34 cellular contexts compared by ENCODE assay signal in the genomic region with DNA sequence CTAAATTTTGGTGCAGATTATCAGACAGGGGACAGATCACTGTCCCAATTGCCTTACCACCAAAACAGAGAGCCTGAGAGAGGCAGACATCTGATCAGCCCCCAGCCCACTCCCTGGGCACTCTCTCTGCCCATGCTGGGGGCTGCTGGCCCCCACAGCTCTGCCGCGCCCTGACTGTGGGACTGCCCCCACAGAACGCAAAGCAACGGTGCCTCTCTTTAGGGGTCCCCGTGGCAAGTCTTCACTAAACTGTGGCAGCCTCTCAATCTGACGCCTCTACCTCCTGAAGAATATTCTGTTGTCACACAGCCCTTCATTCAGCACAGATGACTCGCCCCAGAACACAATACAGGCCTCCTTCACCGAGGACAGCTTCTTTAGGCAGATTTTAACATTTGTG.
"Had no signal": no experiment of that assay in that cellular context is flagged by ENCODE, and none has a peak within 500 bp of the region (broad histone marks: within the 10 kb centered on the region; RNA-seq: fewer than 3 reads in every experiment).

No MANE protein-coding gene starts in this region.

- H3K4me3 ChIP-seq: PC-9 had no signal

- H2AFZ ChIP-seq: PC-9 had no signal

- H3K4me2 ChIP-seq: PC-9 had no signal

- FAIRE-seq: RCC 7860 had no signal

- H3K9me3 Mint-ChIP-seq: activated CD4-positive, alpha-beta memory T cell treated with anti-CD3 and anti-CD28 coated beads, Interleukin-2, amount 10 ng/mL, durations not matched to agents 7 days and 5 days; activated naive CD4-positive, alpha-beta T cell treated with anti-CD3 and anti-CD28 coated beads, Interleukin-2, amount 10 ng/mL, durations not matched to agents 7 days and 5 days; activated naive CD8-positive, alpha-beta T cell treated with anti-CD3 and anti-CD28 coated beads, Interleukin-2, amount 50 U/mL, for 24 hours; activated T-helper 2 cell treated with anti-CD3 and anti-CD28 coated beads, Interferon-gamma antibody, Interleukin-2, Interleukin-4, amounts not matched to agents 10 μg/mL and 5 μg/mL and 100 μg/mL, durations not matched to agents 14 hours and 24 hours and 36 hours had no signal

- DNase-seq: activated CD4-positive, alpha-beta memory T cell treated with anti-CD3 and anti-CD28 coated beads, Interleukin-2, amount 10 ng/mL, durations not matched to agents 7 days and 5 days; activated CD4-positive, alpha-beta T cell treated with anti-CD3 and anti-CD28 coated beads for 1 hour; activated CD4-positive, alpha-beta T cell treated with anti-CD3 and anti-CD28 coated beads for 48 hours; activated CD4-positive, CD25-positive, alpha-beta regulatory T cell; activated CD8-positive, alpha-beta memory T cell treated with anti-CD3 and anti-CD28 coated beads for 24 hours; activated CD8-positive, alpha-beta memory T cell treated with anti-CD3 and anti-CD28 coated beads, Interleukin-2, amount 10 ng/mL, durations not matched to agents 7 days and 5 days; activated naive CD4-positive, alpha-beta T cell treated with anti-CD3 and anti-CD28 coated beads, Interleukin-2, amount 10 ng/mL, durations not matched to agents 7 days and 5 days; activated naive CD8-positive, alpha-beta T cell treated with anti-CD3 and anti-CD28 coated beads, Interleukin-2, amount 50 U/mL, for 24 hours; activated T-cell treated with anti-CD3 and anti-CD28 coated beads, Interleukin-2, amount 50 U/mL, for 1 hour; anterior cingulate cortex; brain microvascular endothelial cell; central memory CD4-positive, alpha-beta T cell; Karpas-422; KBM-7; NCI-H1105; NCI-H1417 treated with DMSO at 0.1 percent for 48 hours; NCI-H1694; NCI-H1930; NCI-H2081 treated with DMSO at 0.1 percent for 48 hours; NCI-H345; NCI-H526; NCI-H748 treated with DMSO at 0.1 percent for 48 hours; NK-92 treated with Interleukin-12 subunit alpha and Interleukin-12 subunit beta, amount 100 ng/mL, for 24 hours; SIG-M5; SW 1271; T-helper 1 cell; T-helper 2 cell; T-helper 9 cell; WERI-Rb-1 had no signal

- H3K27me3 Mint-ChIP-seq: activated naive CD8-positive, alpha-beta T cell had no signal

- H3K4me3 Mint-ChIP-seq: activated CD4-positive, alpha-beta memory T cell treated with anti-CD3 and anti-CD28 coated beads, Interleukin-2, amount 10 ng/mL, durations not matched to agents 7 days and 5 days; activated CD8-positive, alpha-beta memory T cell treated with anti-CD3 and anti-CD28 coated beads, Interleukin-2, amount 10 ng/mL, durations not matched to agents 7 days and 5 days; activated naive CD4-positive, alpha-beta T cell treated with anti-CD3 and anti-CD28 coated beads, Interleukin-2, amount 10 ng/mL, durations not matched to agents 7 days and 5 days; activated naive CD8-positive, alpha-beta T cell; activated naive CD8-positive, alpha-beta T cell treated with anti-CD3 and anti-CD28 coated beads, Interleukin-2, amount 50 U/mL, for 24 hours had no signal

- H3K27ac ChIP-seq: brain microvascular endothelial cell, PC-9, RWPE1, WERI-Rb-1 had no signal

- H3K36me3 Mint-ChIP-seq: activated CD8-positive, alpha-beta memory T cell treated with anti-CD3 and anti-CD28 coated beads, Interleukin-2, amount 10 ng/mL, durations not matched to agents 7 days and 5 days; activated naive CD4-positive, alpha-beta T cell treated with anti-CD3 and anti-CD28 coated beads, Interleukin-2, amount 10 ng/mL, durations not matched to agents 7 days and 5 days; activated naive CD8-positive, alpha-beta T cell had no signal

- H3K27ac Mint-ChIP-seq: activated CD4-positive, alpha-beta memory T cell treated with anti-CD3 and anti-CD28 coated beads, Interleukin-2, amount 10 ng/mL, durations not matched to agents 7 days and 5 days; activated CD8-positive, alpha-beta memory T cell treated with anti-CD3 and anti-CD28 coated beads, Interleukin-2, amount 10 ng/mL, durations not matched to agents 7 days and 5 days; activated naive CD4-positive, alpha-beta T cell treated with anti-CD3 and anti-CD28 coated beads, Interleukin-2, amount 10 ng/mL, durations not matched to agents 7 days and 5 days; activated naive CD8-positive, alpha-beta T cell; activated naive CD8-positive, alpha-beta T cell treated with anti-CD3 and anti-CD28 coated beads, Interleukin-2, amount 50 U/mL, for 24 hours; activated T-helper 2 cell treated with anti-CD3 and anti-CD28 coated beads, Interferon-gamma antibody, Interleukin-2, Interleukin-4, amounts not matched to agents 10 μg/mL and 5 μg/mL and 100 μg/mL, durations not matched to agents 14 hours and 24 hours and 36 hours had no signal

- H3K4me1 Mint-ChIP-seq: activated naive CD4-positive, alpha-beta T cell treated with anti-CD3 and anti-CD28 coated beads, Interleukin-2, amount 10 ng/mL, durations not matched to agents 7 days and 5 days; activated naive CD8-positive, alpha-beta T cell treated with anti-CD3 and anti-CD28 coated beads, Interleukin-2, amount 50 U/mL, for 24 hours had no signal

- H3K36me3 ChIP-seq: brain microvascular endothelial cell, WERI-Rb-1 had no signal
